9 cellular contexts compared by ENCODE assay signal in the genomic region with DNA sequence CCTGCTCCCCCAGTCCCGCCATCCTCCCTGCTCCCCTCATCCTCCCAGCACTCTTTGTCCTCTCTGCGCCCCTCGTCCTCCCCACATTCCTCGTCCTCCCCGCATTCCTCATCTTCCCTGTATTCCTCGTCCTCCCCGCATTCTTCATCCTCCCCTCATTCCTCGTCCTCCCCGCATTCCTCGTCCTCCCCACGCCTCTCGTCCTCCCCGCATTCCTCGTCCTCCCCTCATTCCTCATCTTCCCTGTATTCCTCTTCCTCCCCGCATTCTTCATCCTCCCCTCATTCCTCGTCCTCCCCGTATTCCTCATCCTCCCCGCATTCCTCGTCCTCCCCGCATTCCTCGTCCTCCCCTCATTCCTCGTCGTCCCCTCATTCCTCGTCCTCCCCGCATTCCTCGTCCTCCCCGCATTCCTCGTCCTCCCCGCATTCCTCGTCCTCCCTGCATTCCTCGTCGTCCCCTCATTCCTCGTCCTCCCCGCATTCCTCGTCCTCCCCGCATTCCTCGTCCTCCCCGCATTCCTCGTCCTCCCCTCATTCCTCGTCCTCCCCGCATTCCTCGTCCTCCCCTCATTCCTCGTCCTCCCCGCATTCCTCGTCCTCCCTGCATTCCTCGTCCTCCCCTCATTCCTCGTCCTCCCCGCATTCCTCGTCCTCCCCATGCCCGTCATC. TPM values are rescaled to one million over a fixed set of nuclear protein-coding genes. Genes with fewer than 3 reads are reported as not detected.
DNase-seq lines count a peak whose midpoint lies in the region; ATAC-seq, FAIRE-seq and TF ChIP-seq lines count a peak whose summit lies in the region.
"Not testable (repeated sequence)": the region's sequence is repeated elsewhere in the genome, so short reads cannot be mapped to it uniquely, and the experiment has no call there.
"Had no signal": no experiment of that assay in that cellular context is flagged by ENCODE, and none has a peak within 500 bp of the region (broad histone marks: within the 10 kb centered on the region; RNA-seq: fewer than 3 reads in every experiment).

No MANE protein-coding gene starts in this region.

- H3K18ac ChIP-seq in H1 (ENCODE audit: extremely low read depth, low read length); mesendoderm (ENCODE audit: low read length): not testable (repeated sequence)

- not testable (repeated sequence) for TF ChIP-seq RAD21 in H1 (IDR thresholded peaks at IDR 0.05 in 1 of 2, conservative IDR thresholded peaks at IDR 0.05 in 1 of 2; ENCODE audit: low read depth in 2 of 2, low read length in 2 of 2)

- ATAC-seq in WTC11: not testable (repeated sequence)

- H2BK5ac ChIP-seq in H1 (ENCODE audit: low read depth, low read length): peak overlapping the region; percentile 87; the same call in 1 of the 2 replicates
- not testable (repeated sequence) for H2BK5ac ChIP-seq in mesendoderm (ENCODE audit: low read length)

- peak overlapping the region; percentile 96 for H3K27ac Mint-ChIP-seq in WTC11
- H3K27ac Mint-ChIP-seq in neural progenitor cell: peak overlapping the region; percentile 33

- CTCF ChIA-PET in HEK293 (lab: Yijun Ruan, JAX); WTC11 (lab: Charles Lee): not testable (repeated sequence)
- CTCF ChIA-PET in H1 (lab: Charles Lee; ENCODE audit: partially characterized antibody): interaction anchor here (0.6 to 2.2 kb wide), 3 partner anchors 20 to 23 kb away, joined by 3 to 19 read pairs (median 9); no protein-coding TSS in a partner anchor

- H4K8ac ChIP-seq in H1 (ENCODE audit: extremely low read depth, insufficient read depth, low read length): peak overlapping the region; percentile 28; the same call in 1 of the 2 replicates
- H4K8ac ChIP-seq in mesendoderm (ENCODE audit: low read depth, low read length): not testable (repeated sequence)

- not testable (repeated sequence) for H3K9me3 Mint-ChIP-seq in WTC11, neural progenitor cell

- H3K9ac ChIP-seq in H1 (replicated peaks in 1 of 4; ENCODE audit: extremely low read depth in 1 of 4, low read depth in 3 of 4, low read length in 3 of 4); mesendoderm (ENCODE audit: low read length); neural progenitor cell: not testable (repeated sequence)

- TF ChIP-seq CTCF in HEK293 (tag by site-specific recombination; IDR thresholded peaks at IDR 0.05); WTC11 (IDR thresholded peaks at IDR 0.05); H1 (IDR thresholded peaks at IDR 0.05; ENCODE audit: control extremely low read depth in 1 of 3, insufficient read depth in 1 of 3, low read depth in 1 of 3, low read length in 3 of 3); cardiac muscle cell (IDR thresholded peaks at IDR 0.05; ENCODE audit: low read depth, low read length); neural progenitor cell (IDR thresholded peaks at IDR 0.05): not testable (repeated sequence)

- H2BK12ac ChIP-seq in H1 (ENCODE audit: low read depth, low read length): 0 out of 2 replicates have a peak overlapping the region, but pooled peaks have one; percentile 60

- H3K36me3 ChIP-seq in HEK293 (ENCODE audit: control insufficient read depth in 2 of 2, insufficient read depth in 1 of 2, low read length in 2 of 2): peaks cover 4 to 43% of the 10 kb centered on the region in 2 experiments; a peak in 2 of 3 replicates
- H3K36me3 ChIP-seq in H1 (ENCODE audit: control insufficient read depth in 2 of 4, insufficient read depth in 4 of 4, low read length in 3 of 4): peaks cover 0 to 14% (median 0%) of the 10 kb centered on the region in 4 experiments; a peak in 3 of 8 replicates
- not testable (repeated sequence) for H3K36me3 ChIP-seq in cardiac muscle cell; mesendoderm (ENCODE audit: control insufficient read depth, insufficient read depth, low read length); neural progenitor cell

- not testable (repeated sequence) for H2AFZ ChIP-seq in H1 (ENCODE audit: low read length); neural progenitor cell (replicated peaks)

- not testable (repeated sequence) for H2BK120ac ChIP-seq in H1 (replicated peaks; ENCODE audit: low read depth, low read length); mesendoderm (ENCODE audit: low read depth, low read length)

- not testable (repeated sequence) for H3K27ac ChIP-seq in HEK293 (ENCODE audit: extremely low read depth, low read depth, low read length); H1 (ENCODE audit: low read depth, low read length); mesendoderm (ENCODE audit: low read depth, low read length); neural progenitor cell
- peak overlapping the region; percentile 28 for H3K27ac ChIP-seq in cardiac muscle cell

- 96 to 98% methylated on average over 26 to 45 of the region's 50 CpGs for WGBS in H1 (ENCODE audit: extremely low coverage in 1 of 2, insufficient coverage in 1 of 2, insufficient read length in 1 of 2, insufficient replicate concordance in 2 of 2, low coverage in 1 of 2, low lambda C conversion rate in 2 of 2, missing lambda C conversion rate in 1 of 2), 2 experiments
- WGBS in mesendoderm (ENCODE audit: extremely low coverage, insufficient coverage, low lambda C conversion rate): 100% methylated on average over 37 of the region's 50 CpGs

- H3K4me1 Mint-ChIP-seq in WTC11, neural progenitor cell: not testable (repeated sequence)

- not testable (repeated sequence) for H3K56ac ChIP-seq in H1 (replicated peaks; ENCODE audit: insufficient read length, low read depth, low read length); mesendoderm (ENCODE audit: low read length)

- not testable (repeated sequence) for H3K23me2 ChIP-seq in H1 (ENCODE audit: low read depth, low read length)

- TF ChIP-seq POLR2A in H1 (IDR thresholded peaks at IDR 0.05; ENCODE audit: control extremely low read depth in 1 of 2, low read depth in 2 of 2, low read length in 2 of 2): not testable (repeated sequence)

- H4K5ac ChIP-seq in H1 (ENCODE audit: insufficient read length, low read depth, low read length); mesendoderm (ENCODE audit: low read length): not testable (repeated sequence)

- H3K36me3 Mint-ChIP-seq in WTC11 (peaks cover 16% of the 10 kb centered on the region), neural progenitor cell (peaks cover 10% of the 10 kb centered on the region)

- not testable (repeated sequence) for H3K14ac ChIP-seq in H1 (ENCODE audit: insufficient read length)

- not testable (repeated sequence) for H3F3A ChIP-seq in neural progenitor cell (ENCODE audit: low read depth)

- H3K79me2 ChIP-seq in H1 (ENCODE audit: control insufficient read depth in 1 of 2, insufficient read depth in 2 of 2, low read length in 2 of 2): peaks cover 0 to 24% of the 10 kb centered on the region in 2 experiments; a peak in 2 of 4 replicates
- not testable (repeated sequence) for H3K79me2 ChIP-seq in mesendoderm (ENCODE audit: control insufficient read depth, insufficient read depth, low read length)
- H3K79me2 ChIP-seq in neural progenitor cell (ENCODE audit: low read depth): peaks cover 13% of the 10 kb centered on the region

- not testable (repeated sequence) for H4K91ac ChIP-seq in H1 (replicated peaks; ENCODE audit: insufficient read length, low read length)

- DNase-seq in EL: peak; percentile 12
- DNase-seq in WTC11 (ENCODE audit: low spot score): peak; percentile 47
- not testable (repeated sequence) for DNase-seq in H1 (ENCODE audit: low read depth in 1 of 2, low spot score in 2 of 2); cardiac muscle cell (ENCODE audit: low read depth in 1 of 2, low spot score in 1 of 2); neural progenitor cell (ENCODE audit: low spot score); urothelium cell line (ENCODE audit: low spot score)
- DNase-seq in mesendoderm: peak; percentile 28

- peak overlapping the region; percentile 97; the same call in 1 of the 2 replicates for H2AK5ac ChIP-seq in H1 (ENCODE audit: low read depth, low read length)
- H2AK5ac ChIP-seq in mesendoderm (ENCODE audit: low read length): not testable (repeated sequence)

- not testable (repeated sequence) for H3K4me2 ChIP-seq in H1 (ENCODE audit: insufficient read depth in 1 of 2, low read depth in 2 of 2, low read length in 2 of 2); mesendoderm (ENCODE audit: low read length); neural progenitor cell

- POLR2A ChIA-PET in HEK293 (lab: Yijun Ruan, JAX); WTC11 (lab: Charles Lee): not testable (repeated sequence)
- POLR2A ChIA-PET in H1 (lab: Charles Lee; ENCODE audit: partially characterized antibody): interaction anchor here (0.6 kb wide), 1 partner anchor 549 kb away, joined by 3 read pairs; no protein-coding TSS in a partner anchor

- not testable (repeated sequence) for H3K23ac ChIP-seq in H1 (ENCODE audit: insufficient read length); mesendoderm (ENCODE audit: low read length)

- H3K79me1 ChIP-seq in H1 (ENCODE audit: low read depth, low read length): peaks cover 16% of the 10 kb centered on the region; the same call in 1 of the 2 replicates
- not testable (repeated sequence) for H3K79me1 ChIP-seq in mesendoderm (ENCODE audit: low read length)

- not testable (repeated sequence) for H2BK20ac ChIP-seq in H1 (ENCODE audit: low read length)

- TF ChIP-seq EP300 in H1 (IDR thresholded peaks at IDR 0.05; ENCODE audit: borderline replicate concordance in 1 of 2, low read depth in 2 of 2, low read length in 2 of 2): not testable (repeated sequence)

- H2BK15ac ChIP-seq in H1 (ENCODE audit: low read length); mesendoderm (replicated peaks; ENCODE audit: low read depth): not testable (repeated sequence)

- H3K4ac ChIP-seq in H1 (replicated peaks; ENCODE audit: insufficient read length, low read depth, low read length); mesendoderm (ENCODE audit: low read depth, low read length): not testable (repeated sequence)

- peaks cover 10 to 28% of the 10 kb centered on the region in 2 experiments for H4K20me1 ChIP-seq in H1 (replicated peaks in 1 of 2; ENCODE audit: control insufficient read depth in 1 of 2, insufficient read depth in 2 of 2, low read length in 2 of 2)
- H4K20me1 ChIP-seq in neural progenitor cell (ENCODE audit: low read depth): peaks cover 46% of the 10 kb centered on the region

- FAIRE-seq in H1 (lab: Jason Lieb, UNC): not testable (repeated sequence)
- FAIRE-seq in urothelium cell line (lab: Jason Lieb, UNC): peak; percentile 13

- H3K4me3 ChIP-seq in HEK293 (ENCODE audit: low read depth, low read length); H1 (ENCODE audit: extremely low read depth in 1 of 4, insufficient read depth in 2 of 4, low read depth in 3 of 4, low read length in 4 of 4); cardiac muscle cell; mesendoderm (ENCODE audit: low read length); neural progenitor cell: not testable (repeated sequence)

- not testable (repeated sequence) for H3K4me1 ChIP-seq in HEK293 (ENCODE audit: control insufficient read depth, insufficient read depth, low read length); H1 (replicated peaks in 1 of 4; ENCODE audit: control insufficient read depth in 3 of 4, insufficient read depth in 4 of 4, low read length in 3 of 4); cardiac muscle cell (ENCODE audit: low read depth); mesendoderm (ENCODE audit: control insufficient read depth, low read depth, low read length); neural progenitor cell

- H3K9me3 ChIP-seq in HEK293 (ENCODE audit: control insufficient read depth, insufficient read depth, low read depth, low read length); H1 (ENCODE audit: insufficient read depth in 2 of 2, low read depth in 1 of 2, low read length in 1 of 2); cardiac muscle cell (ENCODE audit: low read depth); neural progenitor cell (ENCODE audit: low read depth): not testable (repeated sequence)

- not testable (repeated sequence) for H3K4me3 Mint-ChIP-seq in WTC11, neural progenitor cell

- H3K27me3 ChIP-seq in H1 (replicated peaks in 1 of 4; ENCODE audit: control insufficient read depth in 3 of 4, extremely low read depth in 1 of 4, insufficient read depth in 3 of 4, low read length in 3 of 4); cardiac muscle cell; mesendoderm (ENCODE audit: insufficient read depth, low read length, poor library complexity); neural progenitor cell: not testable (repeated sequence)

- not testable (repeated sequence) for H3K27me3 Mint-ChIP-seq in WTC11 (ENCODE audit: low read depth)
- H3K27me3 Mint-ChIP-seq in neural progenitor cell (ENCODE audit: insufficient read depth, low read depth): peaks cover 10% of the 10 kb centered on the region

RNA-seq across cellular contexts. Expression of a gene that starts 35.4 kb away (rescaled TPM):
- total RNA-seq in WTC11 (2021): 164 to 189 TPM (median 167 TPM) in 3 replicates
- 135 TPM in 2 replicates for total RNA-seq in H1 (2021; fragmentation: NEBNext Ultra II Directional; extraction: Animal tissue kit (Norgen Biotek cat#: 25700))
- polyA plus RNA-seq in H1 (2011; rRNA removed): 187 and 235 TPM in 2 replicates
- 217 TPM for polyA plus RNA-seq in H1 (2011; cell fraction: cytosol; rRNA removed)
- polyA plus RNA-seq in H1 (2011; cell fraction: nucleus; rRNA removed): 175 TPM
- polyA plus RNA-seq in H1 (2012, experiment 1 of 2): 118 to 165 TPM (median 146 TPM) in 4 replicates
- polyA plus RNA-seq in H1 (2012, experiment 2 of 2): 185 TPM
- polyA plus RNA-seq in H1 (2013, experiment 1 of 2): 108 TPM
- 117 TPM for polyA plus RNA-seq in H1 (2013, experiment 2 of 2)
- 29.0 and 35.2 TPM in 2 replicates for polyA minus RNA-seq in H1 (2011; rRNA and poly(A)+ RNA removed)
- polyA minus RNA-seq in H1 (2011; cell fraction: cytosol; rRNA and poly(A)+ RNA removed): 43.3 TPM
- polyA minus RNA-seq in H1 (2011; cell fraction: nucleus; rRNA and poly(A)+ RNA removed): 40.6 TPM
- 255 and 361 TPM in 2 replicates for total RNA-seq in cardiac muscle cell
- 297 and 342 TPM in 2 replicates for polyA plus RNA-seq in cardiac muscle cell
- 101 TPM for polyA plus RNA-seq in mesendoderm (2013, experiment 1 of 2)
- 99.1 TPM for polyA plus RNA-seq in mesendoderm (2013, experiment 2 of 2)
- 77.6 and 145 TPM in 2 replicates for total RNA-seq in neural progenitor cell (ENCODE audit: low replicate concordance)

RNA-seq across cellular contexts. Expression of a gene that starts 35.9 kb away (rescaled TPM):
- total RNA-seq in WTC11 (2021) (167 to 184 TPM (median 169 TPM) in 3 replicates), cardiac muscle cell (60.6 and 66.9 TPM in 2 replicates), neural progenitor cell (ENCODE audit: low replicate concordance) (14.4 and 50.7 TPM in 2 replicates)
- total RNA-seq in H1 (2021; fragmentation: NEBNext Ultra II Directional; extraction: Animal tissue kit (Norgen Biotek cat#: 25700)): 142 and 146 TPM in 2 replicates
- polyA plus RNA-seq in H1 (2011; rRNA removed) (15.3 and 31.2 TPM in 2 replicates), cardiac muscle cell (110 and 111 TPM in 2 replicates)
- polyA plus RNA-seq in H1 (2011; cell fraction: cytosol; rRNA removed): 22.1 TPM
- polyA plus RNA-seq in H1 (2011; cell fraction: nucleus; rRNA removed): 171 TPM
- polyA plus RNA-seq in H1 (2012, experiment 1 of 2): 97.0 to 157 TPM (median 147 TPM) in 4 replicates
- polyA plus RNA-seq in H1 (2012, experiment 2 of 2): 117 TPM
- 109 TPM for polyA plus RNA-seq in H1 (2013, experiment 1 of 2)
- polyA plus RNA-seq in H1 (2013, experiment 2 of 2): 101 TPM
- polyA minus RNA-seq in H1 (2011; rRNA and poly(A)+ RNA removed): 18.4 and 22.8 TPM in 2 replicates
- 64.4 TPM for polyA minus RNA-seq in H1 (2011; cell fraction: cytosol; rRNA and poly(A)+ RNA removed)
- polyA minus RNA-seq in H1 (2011; cell fraction: nucleus; rRNA and poly(A)+ RNA removed): 112 TPM
- polyA plus RNA-seq in mesendoderm (2013, experiment 1 of 2): 109 TPM
- 111 TPM for polyA plus RNA-seq in mesendoderm (2013, experiment 2 of 2)

RNA-seq across cellular contexts. Expression of a gene that starts 37.0 kb away (rescaled TPM):
- total RNA-seq in WTC11 (2021) (99.2 to 111 TPM (median 103 TPM) in 3 replicates), cardiac muscle cell (25.3 and 53.8 TPM in 2 replicates), neural progenitor cell (ENCODE audit: low replicate concordance) (8.9 and 21.1 TPM in 2 replicates)
- 74.8 and 76.3 TPM in 2 replicates for total RNA-seq in H1 (2021; fragmentation: NEBNext Ultra II Directional; extraction: Animal tissue kit (Norgen Biotek cat#: 25700))
- polyA plus RNA-seq in H1 (2011; rRNA removed) (17.5 and 39.8 TPM in 2 replicates), cardiac muscle cell (15.6 and 19.1 TPM in 2 replicates)
- polyA plus RNA-seq in H1 (2011; cell fraction: cytosol; rRNA removed): 28.6 TPM
- polyA plus RNA-seq in H1 (2011; cell fraction: nucleus; rRNA removed): 232 TPM
- polyA plus RNA-seq in H1 (2012, experiment 1 of 2): 37.0 to 51.6 TPM (median 48.5 TPM) in 4 replicates
- polyA plus RNA-seq in H1 (2012, experiment 2 of 2): 26.6 TPM
- 36.4 TPM for polyA plus RNA-seq in H1 (2013, experiment 1 of 2)
- polyA plus RNA-seq in H1 (2013, experiment 2 of 2): 32.3 TPM
- polyA minus RNA-seq in H1 (2011; rRNA and poly(A)+ RNA removed): 16.0 and 21.9 TPM in 2 replicates
- polyA minus RNA-seq in H1 (2011; cell fraction: cytosol; rRNA and poly(A)+ RNA removed): 24.8 TPM
- polyA minus RNA-seq in H1 (2011; cell fraction: nucleus; rRNA and poly(A)+ RNA removed): 49.1 TPM
- polyA plus RNA-seq in mesendoderm (2013, experiment 1 of 2): 33.0 TPM
- polyA plus RNA-seq in mesendoderm (2013, experiment 2 of 2): 33.1 TPM

RNA-seq across cellular contexts. Expression of a gene that starts 48.4 kb away (rescaled TPM):
- total RNA-seq in WTC11 (2021): 4.7 to 11.2 TPM (median 5.2 TPM) in 3 replicates
- 13.0 and 15.4 TPM in 2 replicates for total RNA-seq in H1 (2021; fragmentation: NEBNext Ultra II Directional; extraction: Animal tissue kit (Norgen Biotek cat#: 25700))
- polyA plus RNA-seq in H1 (2011; rRNA removed): 10.5 and 19.3 TPM in 2 replicates
- 10.1 TPM for polyA plus RNA-seq in H1 (2011; cell fraction: cytosol; rRNA removed)
- 104 TPM for polyA plus RNA-seq in H1 (2011; cell fraction: nucleus; rRNA removed)
- 12.7 to 23.7 TPM (median 18.4 TPM) in 4 replicates for polyA plus RNA-seq in H1 (2012, experiment 1 of 2)
- 9.0 TPM for polyA plus RNA-seq in H1 (2012, experiment 2 of 2)
- polyA plus RNA-seq in H1 (2013, experiment 1 of 2): 6.7 TPM
- polyA plus RNA-seq in H1 (2013, experiment 2 of 2): 5.6 TPM
- 0.46 and 0.63 TPM in 2 replicates for polyA minus RNA-seq in H1 (2011; rRNA and poly(A)+ RNA removed)
- 3.1 TPM for polyA minus RNA-seq in H1 (2011; cell fraction: cytosol; rRNA and poly(A)+ RNA removed)
- 13.1 TPM for polyA minus RNA-seq in H1 (2011; cell fraction: nucleus; rRNA and poly(A)+ RNA removed)
- 24.1 and 45.6 TPM in 2 replicates for total RNA-seq in cardiac muscle cell
- 23.2 and 71.4 TPM in 2 replicates for polyA plus RNA-seq in cardiac muscle cell
- 4.2 TPM for polyA plus RNA-seq in mesendoderm (2013, experiment 1 of 2)
- 3.9 TPM for polyA plus RNA-seq in mesendoderm (2013, experiment 2 of 2)
- total RNA-seq in neural progenitor cell (ENCODE audit: low replicate concordance): 3.5 and 22.4 TPM in 2 replicates
- polyA plus RNA-seq: CD4-positive, alpha-beta memory T cell had no signal

RNA-seq across cellular contexts. Expression of a gene that starts 49.4 kb away (rescaled TPM):
- 160 to 190 TPM (median 163 TPM) in 3 replicates for total RNA-seq in WTC11 (2021)
- total RNA-seq in H1 (2021; fragmentation: NEBNext Ultra II Directional; extraction: Animal tissue kit (Norgen Biotek cat#: 25700)): 174 and 184 TPM in 2 replicates
- 161 and 227 TPM in 2 replicates for polyA plus RNA-seq in H1 (2011; rRNA removed)
- polyA plus RNA-seq in H1 (2011; cell fraction: cytosol; rRNA removed): 140 TPM
- 430 TPM for polyA plus RNA-seq in H1 (2011; cell fraction: nucleus; rRNA removed)
- 183 to 246 TPM (median 225 TPM) in 4 replicates for polyA plus RNA-seq in H1 (2012, experiment 1 of 2)
- 177 TPM for polyA plus RNA-seq in H1 (2012, experiment 2 of 2)
- polyA plus RNA-seq in H1 (2013, experiment 1 of 2): 94.5 TPM
- 89.2 TPM for polyA plus RNA-seq in H1 (2013, experiment 2 of 2)
- 225 and 237 TPM in 2 replicates for polyA minus RNA-seq in H1 (2011; rRNA and poly(A)+ RNA removed)
- 139 TPM for polyA minus RNA-seq in H1 (2011; cell fraction: cytosol; rRNA and poly(A)+ RNA removed)
- 125 TPM for polyA minus RNA-seq in H1 (2011; cell fraction: nucleus; rRNA and poly(A)+ RNA removed)
- total RNA-seq in cardiac muscle cell: 118 and 125 TPM in 2 replicates
- 112 and 115 TPM in 2 replicates for polyA plus RNA-seq in cardiac muscle cell
- 92.2 TPM for polyA plus RNA-seq in mesendoderm (2013, experiment 1 of 2)
- polyA plus RNA-seq in mesendoderm (2013, experiment 2 of 2): 92.6 TPM
- 50.9 and 93.7 TPM in 2 replicates for total RNA-seq in neural progenitor cell (ENCODE audit: low replicate concordance)
